14 cellular contexts compared by ENCODE assay signal in genomic region chr6:142722010-142722409, GRCh38.
"Had no signal": no experiment of that assay in that cellular context is flagged by ENCODE, and none has a peak within 500 bp of the region (broad histone marks: within the 10 kb centered on the region; RNA-seq: fewer than 3 reads in every experiment).

No MANE protein-coding gene starts in this region.

- H3K4me3 ChIP-seq: cardiac muscle cell, esophagus muscularis mucosa, lung, tibial artery, vagina had no signal

- ATAC-seq: activated T-helper 17 cell treated with anti-CD3 and anti-CD28 coated beads, Interleukin-2, amount 50 U/mL, for 72 hours; right cardiac atrium; stimulated activated effector memory CD8-positive, alpha-beta T cell treated with anti-CD3 and anti-CD28 coated beads, Interleukin-12 subunit alpha, Interleukin-12 subunit beta, amount 100 ng/mL, for 72 hours; WTC11 had no signal

- DNase-seq: activated CD4-positive, alpha-beta T cell treated with anti-CD3 and anti-CD28 coated beads, Interleukin-2, amount 10 ng/mL, durations not matched to agents 7 days and 5 days; activated naive CD4-positive, alpha-beta T cell treated with anti-CD3 and anti-CD28 coated beads for 36 hours; activated T-cell treated with anti-CD3 and anti-CD28 coated beads for 4 hours; glutamatergic neuron; midbrain; right cardiac atrium; tibial artery had no signal
